26 cellular contexts compared by ENCODE assay signal in the genomic region with DNA sequence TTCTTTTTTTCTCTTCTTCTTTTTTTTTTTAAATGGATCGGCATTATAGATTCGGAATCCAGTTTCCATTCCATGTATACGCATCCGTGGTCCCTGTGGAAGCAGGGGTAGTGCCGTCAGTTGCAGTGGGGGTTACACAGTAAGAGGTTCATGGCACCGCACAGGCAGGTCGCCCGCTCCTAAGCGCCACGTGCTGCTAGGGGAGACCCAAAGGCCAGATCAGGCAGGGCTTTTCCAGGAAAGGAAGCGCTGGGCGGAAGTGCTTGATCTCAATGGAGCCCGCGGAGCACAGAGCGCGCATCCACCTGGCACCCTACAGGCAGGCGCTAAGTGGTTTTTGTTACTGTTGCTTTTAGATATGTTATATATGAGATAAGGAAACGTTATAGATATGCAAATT.
"Had no signal": no experiment of that assay in that cellular context is flagged by ENCODE, and none has a peak within 500 bp of the region (broad histone marks: within the 10 kb centered on the region; RNA-seq: fewer than 3 reads in every experiment).

No MANE protein-coding gene starts in this region.

- H3K27me3 ChIP-seq: stomach, suprapubic skin, testis, thyroid gland, tibial artery, tibial nerve, transverse colon, upper lobe of left lung, upper lobe of right lung, uterus, vagina had no signal

- H3K36me3 ChIP-seq: stomach, suprapubic skin, thoracic aorta, thyroid gland, tibial artery, tibial nerve, transverse colon, upper lobe of left lung, upper lobe of right lung, uterus, vagina had no signal

- H3K4me3 ChIP-seq: stomach, suprapubic skin, testis, thoracic aorta, thyroid gland, tibial artery, tibial nerve, transverse colon, upper lobe of left lung, upper lobe of right lung, uterus, vagina had no signal

- DNase-seq: stimulated activated CD4-positive, alpha-beta T cell treated with anti-CD3 and anti-CD28 coated beads, Interleukin-2, amount 100 ng/mL, for 48 hours; stimulated activated CD4-positive, alpha-beta T cell treated with anti-CD3 and anti-CD28 coated beads, Interleukin-4, amount 100 ng/mL, for 1 hour; stimulated activated CD4-positive, alpha-beta T cell treated with anti-CD3 and anti-CD28 coated beads, Interleukin-4, amount 100 ng/mL, for 24 hours; stimulated activated CD4-positive, alpha-beta T cell treated with anti-CD3 and anti-CD28 coated beads, Interleukin-4, amount 100 ng/mL, for 4 hours; stimulated activated CD8-positive, alpha-beta memory T cell treated with anti-CD3 and anti-CD28 coated beads, Interleukin-4, amount 100 ng/mL, for 48 hours; stimulated activated naive B cell treated with anti-CD40 and anti-IgM and Interleukin-4, amounts not matched to agents 10 μg/mL and 1 μg/mL and 100 μg/mL, for 72 hours; stimulated activated naive CD4-positive, alpha-beta T cell; stimulated activated naive CD4-positive, alpha-beta T cell treated with Interleukin-2 at 50 U/mL for 16 hours; stimulated activated naive CD8-positive, alpha-beta T cell treated with anti-CD3 and anti-CD28 coated beads, Interleukin-15, amount 100 ng/mL, for 72 hours; stimulated activated naive CD8-positive, alpha-beta T cell treated with anti-CD3 and anti-CD28 coated beads, Interleukin-15, Interleukin-2, amounts not matched to agents 100 U/mL and 50 U/mL, for 24 hours; stomach; substantia nigra; testis; thyroid gland; tibial artery; transverse colon; trophoblast cell; upper lobe of right lung; uterus had no signal

- H3K9me3 ChIP-seq: suprapubic skin, testis, thoracic aorta, thyroid gland, tibial artery, tibial nerve, upper lobe of right lung, uterus, vagina had no signal

- H3K4me1 ChIP-seq: suprapubic skin, testis, thyroid gland, tibial nerve, upper lobe of left lung, upper lobe of right lung, uterus, vagina had no signal

- H3K27ac ChIP-seq: stomach, suprapubic skin, testis, thoracic aorta, thyroid gland, tibial artery, tibial nerve, transverse colon, upper lobe of left lung, upper lobe of right lung, uterus, vagina had no signal

- ATAC-seq: stimulated activated effector memory CD8-positive, alpha-beta T cell treated with anti-CD3 and anti-CD28 coated beads, Interleukin-12 subunit alpha, Interleukin-12 subunit beta, amount 100 ng/mL, for 72 hours; stimulated activated memory B cell treated with anti-CD40 and anti-IgM and Interleukin-4, amounts not matched to agents 10 μg/mL and 1 μg/mL and 100 μg/mL, for 72 hours; stimulated activated naive B cell treated with anti-CD40 and anti-IgM and Interleukin-4, amounts not matched to agents 10 μg/mL and 1 μg/mL and 100 μg/mL, for 72 hours; stimulated activated naive CD8-positive, alpha-beta T cell treated with anti-CD3 and anti-CD28 coated beads, Interleukin-15, amount 100 ng/mL, for 72 hours; stimulated activated naive CD8-positive, alpha-beta T cell treated with anti-CD3 and anti-CD28 coated beads, Interleukin-15, Interleukin-2, amounts not matched to agents 100 U/mL and 50 U/mL, for 24 hours; upper lobe of right lung had no signal
